ENCODE assay signal across 11 cellular contexts in the genomic region with DNA sequence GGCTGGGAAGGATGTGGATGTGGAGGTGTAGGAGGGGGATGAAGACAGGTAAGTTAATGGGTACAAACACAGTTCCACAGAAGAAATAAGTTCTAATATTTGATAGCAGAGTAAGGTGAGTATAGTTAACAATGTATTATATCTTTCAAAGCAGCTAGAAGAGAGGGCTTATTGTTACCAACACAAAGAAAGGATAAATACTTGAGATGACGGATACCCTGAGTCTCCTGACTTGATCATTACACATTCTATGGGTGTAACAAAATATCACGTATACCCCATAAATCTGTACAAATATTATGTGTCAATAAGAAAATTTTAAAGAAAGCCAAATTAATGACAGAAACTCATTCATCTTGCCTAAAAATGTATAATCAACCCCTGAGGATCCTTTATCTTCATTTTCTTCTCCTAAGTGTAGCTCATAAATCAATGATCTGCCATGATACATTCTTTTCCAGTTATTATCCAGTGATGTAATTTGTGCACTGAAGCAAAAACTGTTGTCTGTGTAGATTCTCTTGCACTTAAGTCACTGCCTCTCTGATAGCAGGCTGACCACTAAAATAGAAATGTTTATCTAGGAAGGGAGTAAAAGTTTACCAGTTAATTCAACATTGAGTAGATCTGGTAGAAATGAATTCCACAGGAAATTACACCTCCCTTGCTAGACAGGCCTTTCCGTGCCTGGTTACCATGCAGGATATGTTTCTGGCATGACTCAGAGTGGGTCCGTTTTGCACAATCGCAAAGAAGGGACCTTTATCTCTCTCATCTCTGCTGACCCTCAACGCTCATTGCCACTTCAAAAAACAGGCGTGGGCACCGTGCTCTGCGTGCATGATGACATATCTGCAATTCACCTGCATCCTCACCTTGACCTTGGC.
A peak's percentile ranks its signal among the peaks of the same experiment; 100 is the strongest.
DNase-seq lines count a peak whose midpoint lies in the region; ATAC-seq and TF ChIP-seq lines count a peak whose summit lies in the region.
"Had no signal": no experiment of that assay in that cellular context is flagged by ENCODE, and none has a peak within 500 bp of the region (broad histone marks: within the 10 kb centered on the region; RNA-seq: fewer than 3 reads in every experiment).

No MANE protein-coding gene starts in this region.

- peaks cover 5% of the 10 kb centered on the region for H3K9me3 Mint-ChIP-seq in stimulated activated memory B cell treated with anti-CD40 and anti-IgM and Interleukin-4, amounts not matched to agents 10 μg/mL and 1 μg/mL and 100 μg/mL, for 72 hours

- H2AFZ ChIP-seq in neuronal stem cell (ENCODE audit: low read length) = peak overlapping the region; percentile 19
- no peak overlapping the region for H2AFZ ChIP-seq in Karpas-422 (ENCODE audit: low read length)

- H3K4me1 ChIP-seq in neuronal stem cell (ENCODE audit: control insufficient read depth in 2 of 2, insufficient read depth in 1 of 2, low read depth in 1 of 2, low read length in 2 of 2) (peaks cover 1 to 6% of the 10 kb centered on the region in 2 donors), Karpas-422 (ENCODE audit: low read length) (no peaks in the 10 kb centered on the region)

- no peak overlapping the region for H2AK5ac ChIP-seq in neuronal stem cell (ENCODE audit: low read depth, low read length)

- H3K23ac ChIP-seq in neuronal stem cell (ENCODE audit: low read depth, low read length, poor library complexity) = no peak overlapping the region

- no peaks in the 10 kb centered on the region for H3K79me2 ChIP-seq in Karpas-422 (ENCODE audit: low read length)

- no peak overlapping the region for H4K91ac ChIP-seq in neuronal stem cell (ENCODE audit: low read depth, low read length, poor library complexity)

- H3K4me3 Mint-ChIP-seq in stimulated activated memory B cell treated with anti-CD40 and anti-IgM and Interleukin-4, amounts not matched to agents 10 μg/mL and 1 μg/mL and 100 μg/mL, for 72 hours = no peak overlapping the region

- H3K27me3 ChIP-seq in neuronal stem cell (ENCODE audit: control insufficient read depth in 3 of 3, insufficient read depth in 3 of 3, low read depth in 1 of 3, low read length in 3 of 3) (no peaks in the 10 kb centered on the region), Karpas-422 (ENCODE audit: low read length) (no peaks in the 10 kb centered on the region)

- no peak overlapping the region for H3K27ac Mint-ChIP-seq in stimulated activated memory B cell treated with anti-CD40 and anti-IgM and Interleukin-4, amounts not matched to agents 10 μg/mL and 1 μg/mL and 100 μg/mL, for 72 hours

- DNase-seq in Caki2 (ENCODE audit: low read depth) (peak; percentile 99), NB4 (ENCODE audit: low read depth) (peak; percentile 53), choroid plexus epithelial cell (ENCODE audit: low read depth) (peak; percentile 96), neuronal stem cell (ENCODE audit: low spot score) (no peak), Karpas-422 (no peak), SKM-1 (lab: John Stamatoyannopoulos, UW; ENCODE audit: unreplicated experiment) (no peak)
- DNase-seq in activated T-cell treated with anti-CD3 and anti-CD28 coated beads, Interleukin-2, amount 50 U/mL, for 48 hours = no peak
- DNase-seq: activated naive CD4-positive, alpha-beta T cell treated with anti-CD3 and anti-CD28 coated beads, Interleukin-2, amount 50 U/mL, for 16 hours; hippocampal formation; NCI-H510A had no signal

- H2BK12ac ChIP-seq in neuronal stem cell (ENCODE audit: low read length) = no peak overlapping the region

- no peaks in the 10 kb centered on the region for H3K4me1 Mint-ChIP-seq in stimulated activated memory B cell treated with anti-CD40 and anti-IgM and Interleukin-4, amounts not matched to agents 10 μg/mL and 1 μg/mL and 100 μg/mL, for 72 hours

- H4K8ac ChIP-seq in neuronal stem cell (ENCODE audit: low read depth, low read length) = no peak overlapping the region

- no peaks in the 10 kb centered on the region for H3K36me3 ChIP-seq in neuronal stem cell (replicated peaks in 1 of 2; ENCODE audit: control insufficient read depth in 2 of 2, insufficient read depth in 2 of 2, low read length in 2 of 2)
- no peaks in the 10 kb centered on the region for H3K36me3 ChIP-seq in Karpas-422 (ENCODE audit: insufficient read depth, low read length)

- no peak overlapping the region for H3K18ac ChIP-seq in neuronal stem cell (ENCODE audit: low read length)

- no peaks in the 10 kb centered on the region for H4K20me1 ChIP-seq in Karpas-422 (ENCODE audit: insufficient read depth, low read depth, low read length)

- TF ChIP-seq CTCF in NB4 (IDR thresholded peaks at IDR 0.05; ENCODE audit: low read depth, low read length) = no peak
- no peak for TF ChIP-seq CTCF in choroid plexus epithelial cell (conservative IDR thresholded peaks at IDR 0.05; ENCODE audit: low read depth, low read length)

- no peaks in the 10 kb centered on the region for H3K9me3 ChIP-seq in neuronal stem cell (replicated peaks in 1 of 2; ENCODE audit: control insufficient read depth in 2 of 2, insufficient read depth in 1 of 2, low read depth in 1 of 2, low read length in 2 of 2)
- H3K9me3 ChIP-seq in Karpas-422 (ENCODE audit: low read length) = no peaks in the 10 kb centered on the region

- no peak overlapping the region for H3K9ac ChIP-seq in neuronal stem cell (ENCODE audit: low read depth, low read length, poor library complexity)
- no peak overlapping the region for H3K9ac ChIP-seq in Karpas-422 (ENCODE audit: low read length)

- no peak overlapping the region for H3K4ac ChIP-seq in neuronal stem cell (ENCODE audit: low read length)

- no peak overlapping the region for H3K4me2 ChIP-seq in neuronal stem cell (ENCODE audit: insufficient read depth, low read length, poor library complexity, severe bottlenecking)
- H3K4me2 ChIP-seq in Karpas-422 (ENCODE audit: low read depth, low read length, poor library complexity, severe bottlenecking) = no peak overlapping the region

- H2BK120ac ChIP-seq in neuronal stem cell (ENCODE audit: low read depth, low read length) = no peak overlapping the region

- no peak for TF ChIP-seq POLR2A in NB4 (IDR thresholded peaks at IDR 0.05; ENCODE audit: extremely low read depth, insufficient read length)

- ATAC-seq in stimulated activated memory B cell treated with anti-CD40 and anti-IgM and Interleukin-4, amounts not matched to agents 10 μg/mL and 1 μg/mL and 100 μg/mL, for 72 hours = no peak

- WGBS in neuronal stem cell (ENCODE audit: extremely low coverage in 2 of 2, insufficient read length in 2 of 2, insufficient replicate concordance in 1 of 2), 2 donors = no CpG with 5 or more reads among the region's 9 CpGs

- no peak overlapping the region for H2BK15ac ChIP-seq in neuronal stem cell (ENCODE audit: low read length)

- no peaks in the 10 kb centered on the region for H3K79me1 ChIP-seq in neuronal stem cell (ENCODE audit: low read depth, low read length)

- H3K27ac ChIP-seq in neuronal stem cell (replicated peaks; ENCODE audit: low read length) (no peak overlapping the region), Karpas-422 (ENCODE audit: low read length) (no peak overlapping the region)

- no peaks in the 10 kb centered on the region for H3K36me3 Mint-ChIP-seq in stimulated activated memory B cell treated with anti-CD40 and anti-IgM and Interleukin-4, amounts not matched to agents 10 μg/mL and 1 μg/mL and 100 μg/mL, for 72 hours

- no peak overlapping the region for H3K4me3 ChIP-seq in NB4 (ENCODE audit: low read depth, low read length)
- no peak overlapping the region for H3K4me3 ChIP-seq in choroid plexus epithelial cell (ENCODE audit: low read depth, low read length)
- no peak overlapping the region for H3K4me3 ChIP-seq in neuronal stem cell (ENCODE audit: low read length in 2 of 2)
- no peak overlapping the region for H3K4me3 ChIP-seq in Karpas-422 (ENCODE audit: low read length)

- no peak overlapping the region for H2BK5ac ChIP-seq in neuronal stem cell (ENCODE audit: low read length)

- in situ Hi-C loops in Caki2 (cut with HindIII; ENCODE audit: low pct_unique_long_range_greater_than_20kb, low sequenced_read_pairs) = no loop called here

- no peak overlapping the region for H3K14ac ChIP-seq in neuronal stem cell (ENCODE audit: low read length)

- H3K9me2 ChIP-seq in Karpas-422 (replicated peaks; ENCODE audit: insufficient read depth, low read length) = no peaks in the 10 kb centered on the region

- H3K27me3 Mint-ChIP-seq in stimulated activated memory B cell treated with anti-CD40 and anti-IgM and Interleukin-4, amounts not matched to agents 10 μg/mL and 1 μg/mL and 100 μg/mL, for 72 hours = peaks cover 21% of the 10 kb centered on the region

Comparison
In these comparisons a context has a peak if more than half of its experiments do, and no peak if none do; other contexts are left out.
1. DNase-seq: peak in Caki2 (single experiment), NB4 (single experiment) and choroid plexus epithelial cell (single experiment); none in neuronal stem cell (single experiment), Karpas-422 (single experiment), SKM-1 (single experiment) and activated T-cell treated with anti-CD3 and anti-CD28 coated beads, Interleukin-2, amount 50 U/mL, for 48 hours (0 of 2).